In the genomic region with DNA sequence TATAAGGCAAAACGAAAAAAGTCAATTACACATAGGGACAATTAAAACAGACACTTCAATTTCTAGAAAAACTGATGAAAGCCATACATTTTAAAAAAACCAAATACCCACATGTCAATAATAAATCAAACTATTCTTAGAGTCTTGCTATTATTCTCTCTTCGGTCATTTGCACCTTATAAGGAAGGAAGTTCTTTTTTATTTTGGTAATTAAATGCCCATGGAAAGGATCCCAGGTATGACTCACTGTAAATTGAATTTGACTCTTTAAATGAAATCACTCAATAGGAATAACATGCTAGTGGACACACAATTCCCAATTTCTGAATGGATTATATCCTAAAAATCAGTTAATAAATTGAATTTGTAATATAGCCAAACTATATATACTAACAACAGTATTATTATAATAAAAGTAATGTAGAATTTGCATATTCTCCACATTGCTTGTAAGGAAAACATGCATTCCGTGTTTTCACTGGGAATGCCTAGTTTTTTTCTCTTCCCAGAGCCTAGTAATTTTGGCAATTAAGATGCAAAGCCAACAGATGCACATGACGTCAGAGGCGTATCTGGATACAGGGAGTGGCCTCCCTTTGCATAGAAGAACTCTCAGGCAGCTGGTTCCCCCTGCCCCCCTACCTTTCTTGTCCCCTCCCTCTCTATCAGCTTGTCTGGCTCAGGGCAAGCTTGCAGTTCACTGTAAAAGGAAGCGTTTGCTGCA, we compare ENCODE assay signal across 11 cellular contexts.
DNase-seq lines count a peak whose midpoint lies in the region; ATAC-seq and TF ChIP-seq lines count a peak whose summit lies in the region.
"Had no signal": no experiment of that assay in that cellular context is flagged by ENCODE, and none has a peak within 500 bp of the region (broad histone marks: within the 10 kb centered on the region; RNA-seq: fewer than 3 reads in every experiment).

No MANE protein-coding gene starts in this region.

- no peaks in the 10 kb centered on the region for H3K9me3 ChIP-seq in CD4-positive, alpha-beta T cell (ENCODE audit: control insufficient read depth, low read length)
- H3K9me3 ChIP-seq in lower lobe of right lung (no peaks in the 10 kb centered on the region), adrenal gland (replicated peaks in 1 of 3) (no peaks in the 10 kb centered on the region), MG63 (no peaks in the 10 kb centered on the region)
- H3K9me3 ChIP-seq: suprapubic skin had no signal

- no peak for TF ChIP-seq CTCF in CD4-positive, alpha-beta T cell (IDR thresholded peaks at IDR 0.05)
- no peak for TF ChIP-seq CTCF in astrocyte of the cerebellum (IDR thresholded peaks at IDR 0.05; ENCODE audit: low read depth, low read length, missing control alignments)
- no peak for TF ChIP-seq CTCF in lower lobe of right lung (IDR thresholded peaks at IDR 0.05)
- no peak for TF ChIP-seq CTCF in adrenal gland (IDR thresholded peaks at IDR 0.05)

- H3K36me3 Mint-ChIP-seq in CD4-positive, alpha-beta T cell (ENCODE audit: low read depth) = peaks cover 100% of the 10 kb centered on the region

- H3K9me3 Mint-ChIP-seq in CD4-positive, alpha-beta T cell = no peaks in the 10 kb centered on the region

- no peaks in the 10 kb centered on the region for H3K27me3 ChIP-seq in CD4-positive, alpha-beta T cell (ENCODE audit: control insufficient read depth, insufficient read depth, low read length)
- H3K27me3 ChIP-seq in lower lobe of right lung (ENCODE audit: low read depth) = no peaks in the 10 kb centered on the region
- no peaks in the 10 kb centered on the region for H3K27me3 ChIP-seq in adrenal gland
- no peaks in the 10 kb centered on the region for H3K27me3 ChIP-seq in MG63
- H3K27me3 ChIP-seq: suprapubic skin had no signal

- peak overlapping the region; percentile 71 for H3K27ac Mint-ChIP-seq in CD4-positive, alpha-beta T cell

- POLR2A ChIA-PET in CD4-positive, alpha-beta T cell (lab: Charles Lee) = no interaction called here

- H3K27ac ChIP-seq in CD4-positive, alpha-beta T cell (ENCODE audit: low read depth, low read length) = no peak overlapping the region
- H3K27ac ChIP-seq in lower lobe of right lung = peak overlapping the region; percentile 2
- no peak overlapping the region for H3K27ac ChIP-seq in adrenal gland
- H3K27ac ChIP-seq: suprapubic skin had no signal

- peaks cover 18% of the 10 kb centered on the region for H3K4me1 ChIP-seq in lower lobe of right lung
- H3K4me1 ChIP-seq in adrenal gland (replicated peaks in 1 of 2) = peaks cover 0 to 15% of the 10 kb centered on the region in 2 donors

- no peaks in the 10 kb centered on the region for H3K27me3 Mint-ChIP-seq in CD4-positive, alpha-beta T cell

- H3K4me3 ChIP-seq in astrocyte of the cerebellum (ENCODE audit: low read depth, low read length) = no peak overlapping the region
- no peak overlapping the region for H3K4me3 ChIP-seq in lower lobe of right lung
- no peak overlapping the region for H3K4me3 ChIP-seq in adrenal gland
- H3K4me3 ChIP-seq in MG63 = no peak overlapping the region
- H3K4me3 ChIP-seq: suprapubic skin had no signal

- DNase-seq in CD4-positive, alpha-beta T cell = no peak
- DNase-seq in NCI-H1105 (lab: John Stamatoyannopoulos, UW) (peak; percentile 26), astrocyte of the cerebellum (ENCODE audit: low read depth) (peak; percentile 59), lower lobe of right lung (no peak), DMS53 treated with DMSO at 0.1 percent for 48 hours (lab: John Stamatoyannopoulos, UW; ENCODE audit: unreplicated experiment) (no peak), adrenal gland (no peak), MG63 (no peak)
- DNase-seq: activated CD8-positive, alpha-beta memory T cell treated with anti-CD3 and anti-CD28 coated beads, Interleukin-2, amount 50 U/mL, for 4 hours; SIG-M5 had no signal

- H3K36me3 ChIP-seq in lower lobe of right lung (peaks cover 61% of the 10 kb centered on the region), adrenal gland (replicated peaks in 1 of 2) (no peaks in the 10 kb centered on the region), MG63 (no peaks in the 10 kb centered on the region)
- H3K36me3 ChIP-seq: suprapubic skin had no signal

- H3K4me1 Mint-ChIP-seq in CD4-positive, alpha-beta T cell (ENCODE audit: low read depth) = peaks cover 21% of the 10 kb centered on the region

- no peak for TF ChIP-seq POLR2A in adrenal gland (IDR thresholded peaks at IDR 0.05)

- no peak overlapping the region for H3K4me3 Mint-ChIP-seq in CD4-positive, alpha-beta T cell

- 66 to 75% (median 72%) methylated on average over 6 of the region's 6 CpGs for WGBS in adrenal gland, 4 donors

- in situ Hi-C loops in astrocyte of the cerebellum (cut with HindIII; ENCODE audit: low sequenced_read_pairs) = no loop called here

- CTCF ChIA-PET in CD4-positive, alpha-beta T cell (lab: Charles Lee) = no interaction called here

- ATAC-seq in CD4-positive, alpha-beta T cell (ENCODE audit: poor library complexity) = no peak
- ATAC-seq in lower lobe of right lung (no peak), HG02852 (IDR thresholded peaks at IDR 0.05; ENCODE audit: unreplicated experiment) (no peak)

- intact Hi-C loops in CD4-positive, alpha-beta T cell (cut with DNase I, micrococcal nuclease) = no loop called here
- intact Hi-C loops in lower lobe of right lung (cut with DNase I) (no loop called here), adrenal gland (cut with DNase I) (no loop called here)

Comparison
In these comparisons a context has a peak if more than half of its experiments do, and no peak if none do; other contexts are left out.
1. DNase-seq: peak in NCI-H1105 (single experiment) and astrocyte of the cerebellum (single experiment); none in CD4-positive, alpha-beta T cell (0 of 10), lower lobe of right lung (single experiment), DMS53 treated with DMSO at 0.1 percent for 48 hours (single experiment), adrenal gland (0 of 7) and MG63 (single experiment).